18 cellular contexts compared by ENCODE assay signal in genomic region chr5:157914389-157914788, GRCh38. TPM values are rescaled to one million over a fixed set of nuclear protein-coding genes. Genes with fewer than 3 reads are reported as not detected.
DNase-seq lines count a peak whose midpoint lies in the region; ATAC-seq and TF ChIP-seq lines count a peak whose summit lies in the region.
"Had no signal": no experiment of that assay in that cellular context is flagged by ENCODE, and none has a peak within 500 bp of the region (broad histone marks: within the 10 kb centered on the region; RNA-seq: fewer than 3 reads in every experiment).

No MANE protein-coding gene starts in this region.

- no peak for TF ChIP-seq EP300 in suprapubic skin (IDR thresholded peaks at IDR 0.05)

- H3K36me3 ChIP-seq in lower lobe of right lung (no peaks in the 10 kb centered on the region), suprapubic skin (no peaks in the 10 kb centered on the region), aorta (ENCODE audit: control insufficient read depth in 1 of 2, insufficient read depth in 2 of 2, low read length in 1 of 2) (no peaks in the 10 kb centered on the region)
- H3K36me3 ChIP-seq: BLaER1, tibial nerve had no signal

- no peak overlapping the region for H3K4me3 ChIP-seq in lower lobe of right lung
- no peak overlapping the region for H3K4me3 ChIP-seq in suprapubic skin
- no peak overlapping the region for H3K4me3 ChIP-seq in aorta (ENCODE audit: low read length in 2 of 2)
- H3K4me3 ChIP-seq: BLaER1, tibial nerve had no signal

- H3K9me3 ChIP-seq in lower lobe of right lung: no peaks in the 10 kb centered on the region
- no peaks in the 10 kb centered on the region for H3K9me3 ChIP-seq in suprapubic skin
- H3K9me3 ChIP-seq in aorta (ENCODE audit: control insufficient read depth, low read length): no peaks in the 10 kb centered on the region
- H3K9me3 ChIP-seq: BLaER1, SK-N-SH, tibial nerve had no signal

- intact Hi-C loops in lower lobe of right lung (cut with DNase I): loop anchor here (10.0 kb wide), 1 partner anchor 60 kb away; the partner anchor contains the start of gene CLINT1
- intact Hi-C loops in aorta (cut with DNase I): loop anchor here in 1 of 2 donors (10.0 kb wide), 1 partner anchor 100 kb away; no protein-coding TSS in a partner anchor

- 78% methylated on average over 3 of the region's 3 CpGs for WGBS in suprapubic skin
- 83 to 84% methylated on average over 3 of the region's 3 CpGs for WGBS in aorta, 2 donors

- no peak for TF ChIP-seq POLR2A in suprapubic skin (IDR thresholded peaks at IDR 0.05)

- H3K27ac ChIP-seq in VCaP (peak overlapping the region; percentile 85), lower lobe of right lung (peak overlapping the region; percentile 59), suprapubic skin (peak overlapping the region; percentile 71), aorta (ENCODE audit: low read depth in 1 of 2, low read length in 2 of 2) (no peak overlapping the region)
- H3K27ac ChIP-seq: BLaER1, foreskin keratinocyte, tibial nerve had no signal

- H3K4me1 ChIP-seq in lower lobe of right lung (peaks cover 49% of the 10 kb centered on the region), suprapubic skin (peaks cover 61% of the 10 kb centered on the region), aorta (ENCODE audit: control insufficient read depth in 1 of 2, insufficient read depth in 2 of 2, low read length in 2 of 2) (peaks cover 0 to 2% of the 10 kb centered on the region in 2 donors)

- TF ChIP-seq CTCF in VCaP (conservative IDR thresholded peaks at IDR 0.05): no peak
- no peak for TF ChIP-seq CTCF in lower lobe of right lung (IDR thresholded peaks at IDR 0.05)
- TF ChIP-seq CTCF in suprapubic skin (IDR thresholded peaks at IDR 0.05): no peak

- DNase-seq in HT-29 (ENCODE audit: low spot score): peak; percentile 62
- DNase-seq in lower lobe of right lung: no peak
- DNase-seq in suprapubic skin (ENCODE audit: low spot score in 2 of 2): no peak
- no peak for DNase-seq in AG08395 (ENCODE audit: low spot score)
- no peak for DNase-seq in aorta
- no peak for DNase-seq in NK-92 treated with Interleukin-12 subunit alpha and Interleukin-12 subunit beta, amount 100 ng/mL, for 24 hours (lab: John Stamatoyannopoulos, UW)
- DNase-seq: activated CD4-positive, alpha-beta T cell treated with anti-CD3 and anti-CD28 coated beads for 1 hour; activated CD8-positive, alpha-beta T cell treated with anti-CD3 and anti-CD28 coated beads for 36 hours; effector memory CD4-positive, alpha-beta T cell; foreskin keratinocyte; GF-D8; mesenchymal stem cell; nucleus accumbens; SK-N-SH; stimulated activated naive CD8-positive, alpha-beta T cell treated with anti-CD3 and anti-CD28 coated beads, Interleukin-15, amount 100 ng/mL, for 72 hours had no signal

- ATAC-seq in lower lobe of right lung (no peak), aorta (ENCODE audit: low FRiP score) (no peak)
- ATAC-seq: activated CD8-positive, alpha-beta T cell treated with anti-CD3 and anti-CD28 coated beads for 36 hours; foreskin keratinocyte; stimulated activated naive CD8-positive, alpha-beta T cell treated with anti-CD3 and anti-CD28 coated beads, Interleukin-15, amount 100 ng/mL, for 72 hours had no signal

- H3K27me3 ChIP-seq in lower lobe of right lung (ENCODE audit: low read depth): no peaks in the 10 kb centered on the region
- no peaks in the 10 kb centered on the region for H3K27me3 ChIP-seq in suprapubic skin
- H3K27me3 ChIP-seq in aorta (ENCODE audit: control insufficient read depth in 1 of 2, insufficient read depth in 2 of 2, low read length in 1 of 2): no peaks in the 10 kb centered on the region
- H3K27me3 ChIP-seq: foreskin keratinocyte, tibial nerve had no signal

RNA-seq across cellular contexts. Expression of gene CLINT1, which starts 55.4 kb away (rescaled TPM):
- total RNA-seq in HT-29 (2014; rRNA removed; shearing (Covaris generic)): 70.0 and 101 TPM in 2 replicates
- total RNA-seq in lower lobe of right lung (79.2 TPM), suprapubic skin (100 to 1,000 TPM; 112 to 220 (median 136) TPM), aorta (10 to 100 TPM; 57.1 to 60.9 TPM)
- 10 to 100 TPM; 31.7 to 31.9 TPM for polyA plus RNA-seq in aorta

Comparison
In these comparisons a context has a peak if more than half of its experiments do, and no peak if none do; other contexts are left out.
1. H3K27ac ChIP-seq: peak in VCaP (single experiment), lower lobe of right lung (single experiment) and suprapubic skin (single experiment); none in aorta (0 of 2).